Comparison of ENCODE assay signal across 19 cellular contexts in genomic region chr4:177041356-177041755, GRCh38.
A peak's percentile ranks its signal among the peaks of the same experiment; 100 is the strongest.
DNase-seq lines count a peak whose midpoint lies in the region; ATAC-seq, FAIRE-seq and TF ChIP-seq lines count a peak whose summit lies in the region.
"Had no signal": no experiment of that assay in that cellular context is flagged by ENCODE, and none has a peak within 500 bp of the region (broad histone marks: within the 10 kb centered on the region; RNA-seq: fewer than 3 reads in every experiment).

No MANE protein-coding gene starts in this region.

- H3K4me3 ChIP-seq in fibroblast of lung (replicated peaks in 1 of 4; ENCODE audit: control extremely low read depth in 1 of 4, insufficient read depth in 1 of 4, low read depth in 3 of 4, low read length in 4 of 4): no peak overlapping the region
- H3K4me3 ChIP-seq in small intestine (ENCODE audit: low read depth in 1 of 2, low read length in 2 of 2): no peak overlapping the region
- H3K4me3 ChIP-seq: A549 had no signal

- H4K20me1 ChIP-seq in fibroblast of lung (ENCODE audit: control insufficient read depth, extremely low read depth, insufficient read depth, low read length): no peaks in the 10 kb centered on the region

- WGBS in small intestine, 3 donors: 89 to 94% (median 90%) methylated on average over 4 of the region's 4 CpGs

- H3K9ac ChIP-seq in fibroblast of lung (ENCODE audit: insufficient read depth, low read length): no peak overlapping the region
- H3K9ac ChIP-seq: SK-N-SH had no signal

- no peaks in the 10 kb centered on the region for H3K4me1 ChIP-seq in fibroblast of lung (ENCODE audit: control insufficient read depth, extremely low read depth, insufficient read depth, low read length)
- H3K4me1 ChIP-seq in small intestine (ENCODE audit: control insufficient read depth in 2 of 2, insufficient read depth in 1 of 2, low read depth in 1 of 2, low read length in 1 of 2): no peaks in the 10 kb centered on the region
- H3K4me1 ChIP-seq: A549 had no signal

- TF ChIP-seq CTCF in fibroblast of lung (conservative IDR thresholded peaks at IDR 0.05 in 1 of 2, IDR thresholded peaks at IDR 0.05 in 1 of 2; ENCODE audit: low read depth in 1 of 2, low read length in 2 of 2): no peak

- H3K79me2 ChIP-seq in fibroblast of lung (ENCODE audit: control insufficient read depth, insufficient read depth, low read length): no peaks in the 10 kb centered on the region

- H3K4me2 ChIP-seq in fibroblast of lung (ENCODE audit: extremely low read depth, insufficient read depth, low read length): no peak overlapping the region
- H3K4me2 ChIP-seq: A549, SK-N-SH had no signal

- DNase-seq in AG20443 (ENCODE audit: low spot score) (peak; percentile 36), RPMI7951 (ENCODE audit: low read depth) (peak; percentile 74), fibroblast of lung (ENCODE audit: low read depth in 2 of 2) (peak; percentile 6 to 41), stromal cell of bone marrow (ENCODE audit: low read depth) (peak; percentile 88), small intestine (no peak)
- DNase-seq: DMS79 treated with DMSO at 0.1 percent for 48 hours, GOT3, MV-4-11, NCI-H1417, NCI-H187, NCI-H2107, NCI-H2227 treated with DMSO at 0.1 percent for 48 hours, NCI-H524, RPMI8226, SHP77 treated with DMSO at 0.1 percent for 48 hours, SK-N-SH had no signal

- H3K36me3 ChIP-seq in fibroblast of lung (ENCODE audit: control insufficient read depth, insufficient read depth, low read length) (no peaks in the 10 kb centered on the region), small intestine (ENCODE audit: control insufficient read depth in 2 of 2, insufficient read depth in 2 of 2, low read length in 2 of 2) (no peaks in the 10 kb centered on the region)

- no peaks in the 10 kb centered on the region for H3K9me3 ChIP-seq in fibroblast of lung (ENCODE audit: control insufficient read depth, insufficient read depth, low read depth, low read length)
- H3K9me3 ChIP-seq in small intestine (ENCODE audit: control insufficient read depth, low read depth): no peaks in the 10 kb centered on the region
- H3K9me3 ChIP-seq: A549, SK-N-SH had no signal

- no peak for ATAC-seq in GM21786 (IDR thresholded peaks at IDR 0.05; ENCODE audit: unreplicated experiment)
- ATAC-seq in GM19467 (IDR thresholded peaks at IDR 0.05; ENCODE audit: unreplicated experiment): no peak
- ATAC-seq: A549 had no signal

- FAIRE-seq in small intestine (lab: Jason Lieb, UNC): no peak
- FAIRE-seq: A549 had no signal

- no peak overlapping the region for H2AFZ ChIP-seq in fibroblast of lung (ENCODE audit: low read length)

- H3K27me3 ChIP-seq in fibroblast of lung (ENCODE audit: control insufficient read depth, insufficient read depth, low read length): no peaks in the 10 kb centered on the region
- H3K27me3 ChIP-seq in small intestine (ENCODE audit: control insufficient read depth in 2 of 2, insufficient read depth in 2 of 2, low read length in 2 of 2): no peaks in the 10 kb centered on the region

- H3K27ac ChIP-seq in fibroblast of lung (ENCODE audit: insufficient read depth, low read length): no peak overlapping the region
- no peak overlapping the region for H3K27ac ChIP-seq in small intestine (ENCODE audit: low read depth in 1 of 2, low read length in 1 of 2)
- H3K27ac ChIP-seq: A549 had no signal
